8 cellular contexts compared by ENCODE assay signal in genomic region chr6:158039571-158040050, GRCh38. TPM values are rescaled to one million over a fixed set of nuclear protein-coding genes. Genes with fewer than 3 reads are reported as not detected.
DNase-seq lines count a peak whose midpoint lies in the region; ATAC-seq, FAIRE-seq and TF ChIP-seq lines count a peak whose summit lies in the region.

No MANE protein-coding gene starts in this region.

- no peaks in the 10 kb centered on the region for H3K9me2 ChIP-seq in GM23248 (ENCODE audit: insufficient read depth)
- H3K9me2 ChIP-seq in SK-N-SH = no peaks in the 10 kb centered on the region

- H4K20me1 ChIP-seq in GM23248 (ENCODE audit: insufficient read depth) (no peaks in the 10 kb centered on the region), SK-N-SH (ENCODE audit: insufficient read depth) (no peaks in the 10 kb centered on the region)

- H3K4me1 ChIP-seq in GM23248 (ENCODE audit: insufficient read depth) (peaks cover 44% of the 10 kb centered on the region), SK-N-SH (ENCODE audit: control insufficient read depth in 1 of 2, insufficient read depth in 2 of 2, low read depth in 1 of 2, low read length in 1 of 2) (peaks cover 39 to 49% of the 10 kb centered on the region in 2 experiments), sigmoid colon (peaks cover 0 to 57% (median 52%) of the 10 kb centered on the region in 4 donors)

- no peak overlapping the region for H2AFZ ChIP-seq in GM23248
- no peak overlapping the region for H2AFZ ChIP-seq in SK-N-SH (ENCODE audit: low read depth)

- POLR2A ChIA-PET in SK-N-SH (lab: Yijun Ruan, JAX) = no interaction called here

- H3K36me3 ChIP-seq in GM23248 (ENCODE audit: low read depth) (peaks cover 11% of the 10 kb centered on the region; the same call in 1 of the 2 replicates), SK-N-SH (replicated peaks in 1 of 2; ENCODE audit: control insufficient read depth in 1 of 2, insufficient read depth in 2 of 2, low read length in 1 of 2) (peaks cover 6 to 39% of the 10 kb centered on the region in 2 experiments), sigmoid colon (no peaks in the 10 kb centered on the region)

- H3K4me2 ChIP-seq in GM23248 (ENCODE audit: unreplicated experiment) (peak overlapping the region; percentile 45), SK-N-SH (peak overlapping the region; percentile 43; the same call in 1 of the 2 replicates)

- ATAC-seq in HG02678 (IDR thresholded peaks at IDR 0.05; ENCODE audit: unreplicated experiment) = no peak
- no peak for ATAC-seq in GM21576 (IDR thresholded peaks at IDR 0.05; ENCODE audit: unreplicated experiment)

- H3K4me3 ChIP-seq in GM23248 (no peak overlapping the region), SK-N-SH (ENCODE audit: low read depth in 2 of 2, low read length in 1 of 2) (no peak overlapping the region), sigmoid colon (no peak overlapping the region)

- 97 to 98% methylated on average over 17 of the region's 17 CpGs for WGBS in GM23248 (ENCODE audit: low coverage in 1 of 2, low lambda C conversion rate in 2 of 2, missing lambda C conversion rate in 2 of 2), 2 experiments
- 93% methylated on average over 4 of the region's 17 CpGs for WGBS in SK-N-SH (ENCODE audit: low lambda C conversion rate)
- 70 to 77% methylated on average over 17 of the region's 17 CpGs for WGBS in sigmoid colon, 2 donors

- no peak for TF ChIP-seq CTCF in SK-N-SH (IDR thresholded peaks at IDR 0.05)
- TF ChIP-seq CTCF in sigmoid colon (IDR thresholded peaks at IDR 0.05) = no peak

- TF ChIP-seq POLR2A in erythroblast (IDR thresholded peaks at IDR 0.05; ENCODE audit: low read length) (no peak), sigmoid colon (IDR thresholded peaks at IDR 0.05) (no peak)

- in situ Hi-C loops in GM23248 (cut with MboI) = no loop called here

- H3F3A ChIP-seq in GM23248 (ENCODE audit: insufficient read depth) (peaks cover 47% of the 10 kb centered on the region), SK-N-SH (replicated peaks; ENCODE audit: insufficient read depth) (peaks cover 49% of the 10 kb centered on the region)

- TF ChIP-seq EP300 in SK-N-SH (IDR thresholded peaks at IDR 0.05; ENCODE audit: borderline replicate concordance in 1 of 2, low read depth in 1 of 2, low read length in 1 of 2) = no peak
- no peak for TF ChIP-seq EP300 in sigmoid colon (IDR thresholded peaks at IDR 0.05)

- intact Hi-C loops in sigmoid colon (cut with DNase I) = no loop called here

- H3K27me3 ChIP-seq in GM23248 (replicated peaks; ENCODE audit: insufficient read depth) (no peaks in the 10 kb centered on the region), SK-N-SH (ENCODE audit: insufficient read depth) (no peaks in the 10 kb centered on the region), sigmoid colon (no peaks in the 10 kb centered on the region)

- TF ChIP-seq RAD21 in SK-N-SH (IDR thresholded peaks at IDR 0.05; ENCODE audit: low read length) = no peak

- FAIRE-seq in GM19239 (lab: Jason Lieb, UNC) = no peak

- H3K9ac ChIP-seq in GM23248 (peak overlapping the region; percentile 64), SK-N-SH (peak overlapping the region; percentile 35; the same call in 1 of the 2 replicates)

- H3K79me2 ChIP-seq in GM23248 (ENCODE audit: insufficient read depth) = peaks cover 70% of the 10 kb centered on the region
- peaks cover 72% of the 10 kb centered on the region for H3K79me2 ChIP-seq in SK-N-SH (ENCODE audit: insufficient read depth)

- DNase-seq in GM23248 (no peak), SK-N-SH (no peak), erythroblast (lab: John Stamatoyannopoulos, UW) (peak; percentile 28 to 54), sigmoid colon (peak; percentile 68), GM19239 (ENCODE audit: insufficient read length, low spot score) (no peak), NCI-H774 (lab: John Stamatoyannopoulos, UW) (no peak)

- CTCF ChIA-PET in SK-N-SH (lab: Yijun Ruan, JAX) = interaction anchor here (0.8 kb wide), 1 partner anchor 17 kb away, joined by 3 read pairs; no protein-coding TSS in a partner anchor

- H3K27ac ChIP-seq in GM23248 = peak overlapping the region; percentile 90
- peak overlapping the region; percentile 90 to 99; a peak in 3 of 4 replicates for H3K27ac ChIP-seq in SK-N-SH (ENCODE audit: low read depth in 2 of 2, low read length in 1 of 2)
- peak overlapping the region; percentile 77 to 88 (median 78) for H3K27ac ChIP-seq in sigmoid colon

- H3K9me3 ChIP-seq in GM23248 (ENCODE audit: low read depth) (no peaks in the 10 kb centered on the region), SK-N-SH (no peaks in the 10 kb centered on the region), sigmoid colon (no peaks in the 10 kb centered on the region)

TF ChIP-seq in SK-N-SH, 30 proteins besides CTCF, POLR2A, EP300 and RAD21:
- no peak for TF ChIP-seq SIN3A (IDR thresholded peaks at IDR 0.05; ENCODE audit: borderline replicate concordance, low read depth, low read length)
- TF ChIP-seq TEAD4 (IDR thresholded peaks at IDR 0.05; ENCODE audit: borderline replicate concordance, insufficient read depth) = no peak
- no peak for TF ChIP-seq RCOR1 (IDR thresholded peaks at IDR 0.05; ENCODE audit: low read length)
- no peak for TF ChIP-seq RXRA (IDR thresholded peaks at IDR 0.05; ENCODE audit: borderline replicate concordance, low read depth)
- TF ChIP-seq EZH2phosphoT487 (IDR thresholded peaks at IDR 0.05; ENCODE audit: borderline replicate concordance, low read depth) = no peak
- no peak for TF ChIP-seq FOSL2 (IDR thresholded peaks at IDR 0.05; ENCODE audit: borderline replicate concordance, low read depth)
- no peak for TF ChIP-seq MAX (IDR thresholded peaks at IDR 0.05; ENCODE audit: low read depth)

RNA-seq across cellular contexts. Expression of gene SYNJ2, which starts 57.9 kb away (rescaled TPM):
- total RNA-seq in GM23248 (2014; rRNA removed; shearing (Covaris generic)) = 25.3 and 28.6 TPM in 2 replicates
- polyA plus RNA-seq in GM23248 (2016; fragmentation: Nextera tagmentation; extraction: Ambion mirVana) (17.6 and 20.5 TPM in 2 replicates), SK-N-SH (2012; rRNA removed) (35.3 and 40.0 TPM in 2 replicates), sigmoid colon (10 to 100 TPM in 2 of 3 donors, 1 to 10 TPM in 1; 9.6 to 13.4 (median 12.9) TPM)
- polyA plus RNA-seq in SK-N-SH (2012; cell fraction: cytosol; rRNA removed) = 28.3 and 33.0 TPM in 2 replicates
- polyA plus RNA-seq in SK-N-SH (2012; cell fraction: nucleus; rRNA removed) = 56.9 and 66.8 TPM in 2 replicates
- 10 to 100 TPM in 3 of 4 donors, 1 to 10 TPM in 1; 8.7 to 22.9 (median 12.3) TPM for total RNA-seq in sigmoid colon

Comparison
In these comparisons a context has a peak if more than half of its experiments do, and no peak if none do; other contexts are left out.
1. DNase-seq: peak in erythroblast (2 of 2) and sigmoid colon (single experiment); none in GM23248 (single experiment), SK-N-SH (single experiment), GM19239 (single experiment) and NCI-H774 (single experiment).
2. Peak in every context shown above with its lines, with median percentiles within 50 percentile points of each other: H3K27ac ChIP-seq.